1 cellular context compared by ENCODE assay signal in genomic region chr7:25967278-25968204, GRCh38.
TF ChIP-seq lines count a peak whose summit lies in the region.

No MANE protein-coding gene starts in this region.

TF ChIP-seq in GM23338, 12 proteins besides CTCF, POLR2A, EP300 and RAD21 (continued from another document):
- no peak for TF ChIP-seq ZNF462 (CRISPR knock-in tag; IDR thresholded peaks at IDR 0.05)
